In the genomic region with DNA sequence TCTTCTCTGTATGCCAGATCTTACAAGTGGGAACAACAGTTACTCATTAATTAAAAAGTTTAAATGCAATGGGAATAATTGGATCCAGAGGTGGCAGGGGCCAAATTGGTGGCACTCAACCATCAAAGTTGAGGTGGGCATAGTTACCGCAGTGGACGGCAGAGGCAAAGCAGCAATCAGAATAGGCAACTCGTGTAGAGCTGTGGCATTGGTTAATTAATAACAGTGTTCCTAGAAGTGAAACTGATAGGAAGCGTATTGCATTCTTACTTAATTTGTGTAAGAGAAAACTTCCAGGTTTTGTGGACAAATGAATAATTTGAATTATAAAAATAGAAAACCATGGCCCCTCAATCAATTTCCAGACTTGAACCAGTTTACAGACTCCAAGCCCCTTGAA, we compare ENCODE assay signal across 1 cellular context.
TF ChIP-seq lines count a peak whose summit lies in the region.

No MANE protein-coding gene starts in this region.

TF ChIP-seq in HepG2, 621 proteins besides CTCF, POLR2A, EP300 and RAD21 (continued from another document):
- TF ChIP-seq, protein P1, sequence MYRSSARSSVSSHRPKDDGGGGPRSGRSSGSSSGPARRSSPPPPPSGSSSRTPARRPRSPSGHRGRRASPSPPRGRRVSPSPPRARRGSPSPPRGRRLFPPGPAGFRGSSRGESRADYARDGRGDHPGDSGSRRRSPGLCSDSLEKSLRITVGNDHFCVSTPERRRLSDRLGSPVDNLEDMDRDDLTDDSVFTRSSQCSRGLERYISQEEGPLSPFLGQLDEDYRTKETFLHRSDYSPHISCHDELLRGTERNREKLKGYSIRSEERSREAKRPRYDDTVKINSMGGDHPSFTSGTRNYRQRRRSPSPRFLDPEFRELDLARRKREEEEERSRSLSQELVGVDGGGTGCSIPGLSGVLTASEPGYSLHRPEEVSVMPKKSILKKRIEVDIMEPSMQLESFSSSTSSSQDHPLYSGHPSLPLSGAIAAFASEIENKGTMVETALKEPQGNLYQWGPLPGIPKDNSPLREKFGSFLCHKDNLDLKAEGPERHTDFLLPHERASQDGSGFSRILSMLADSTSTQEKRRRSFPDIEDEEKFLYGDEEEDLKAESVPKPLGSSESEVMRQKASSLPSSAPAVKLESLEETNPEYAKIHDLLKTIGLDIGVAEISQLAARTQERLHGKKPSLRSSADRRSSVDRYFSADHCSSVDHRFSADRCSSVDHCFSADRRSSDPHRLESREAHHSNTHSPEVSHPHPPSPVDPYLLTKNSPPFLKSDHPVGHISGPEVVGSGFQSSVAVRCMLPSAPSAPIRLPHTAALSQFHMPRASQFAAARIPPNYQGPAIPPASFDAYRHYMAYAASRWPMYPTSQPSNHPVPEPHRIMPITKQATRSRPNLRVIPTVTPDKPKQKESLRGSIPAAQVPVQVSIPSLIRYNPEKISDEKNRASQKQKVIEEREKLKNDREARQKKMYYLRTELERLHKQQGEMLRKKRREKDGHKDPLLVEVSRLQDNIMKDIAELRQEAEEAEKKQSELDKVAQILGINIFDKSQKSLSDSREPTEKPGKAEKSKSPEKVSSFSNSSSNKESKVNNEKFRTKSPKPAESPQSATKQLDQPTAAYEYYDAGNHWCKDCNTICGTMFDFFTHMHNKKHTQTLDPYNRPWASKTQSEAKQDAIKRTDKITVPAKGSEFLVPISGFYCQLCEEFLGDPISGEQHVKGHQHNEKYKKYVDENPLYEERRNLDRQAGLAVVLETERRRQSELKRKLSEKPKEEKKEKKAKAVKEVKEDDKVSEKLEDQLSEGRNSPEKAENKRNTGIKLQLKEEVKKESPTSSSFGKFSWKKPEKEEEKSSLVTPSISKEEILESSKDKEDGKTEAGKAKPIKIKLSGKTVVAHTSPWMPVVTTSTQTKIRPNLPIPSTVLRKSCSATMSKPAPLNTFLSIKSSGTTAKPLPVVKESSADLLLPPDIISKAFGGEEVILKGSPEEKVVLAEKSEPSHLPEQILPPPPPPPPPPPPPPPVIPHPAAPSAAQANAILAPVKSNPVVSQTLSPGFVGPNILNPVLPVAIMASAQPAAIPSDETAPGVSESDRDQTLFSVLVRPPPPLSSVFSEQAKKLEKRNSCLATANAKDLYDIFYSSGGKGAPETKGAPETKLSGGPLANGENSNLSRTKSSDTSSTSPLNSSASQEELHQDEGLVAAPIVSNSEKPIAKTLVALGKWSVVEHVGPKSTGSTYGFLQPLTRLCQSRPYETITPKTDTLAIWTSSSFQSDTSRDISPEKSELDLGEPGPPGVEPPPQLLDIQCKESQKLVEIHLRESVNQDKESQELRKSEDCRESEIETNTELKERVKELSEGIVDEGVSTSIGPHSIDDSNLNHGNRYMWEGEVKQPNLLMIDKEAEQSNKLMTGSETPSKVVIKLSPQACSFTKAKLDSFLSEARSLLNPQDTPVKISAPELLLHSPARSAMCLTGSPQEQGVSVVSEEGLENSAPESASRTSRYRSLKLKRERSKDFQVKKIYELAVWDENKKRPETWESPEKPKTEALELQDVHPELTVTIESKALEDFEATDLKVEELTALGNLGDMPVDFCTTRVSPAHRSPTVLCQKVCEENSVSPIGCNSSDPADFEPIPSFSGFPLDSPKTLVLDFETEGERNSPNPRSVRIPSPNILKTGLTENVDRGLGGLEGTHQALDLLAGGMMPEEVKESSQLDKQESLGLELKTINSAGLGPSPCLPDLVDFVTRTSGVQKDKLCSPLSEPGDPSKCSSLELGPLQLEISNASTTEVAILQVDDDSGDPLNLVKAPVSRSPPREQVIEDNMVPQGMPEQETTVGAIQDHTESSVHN (CRISPR knock-in tag; IDR thresholded peaks at IDR 0.05): no peak
- TF ChIP-seq SMAD3 (CRISPR knock-in tag; IDR thresholded peaks at IDR 0.05) (no peak), ZNF18 (CRISPR knock-in tag; IDR thresholded peaks at IDR 0.05; ENCODE audit: insufficient replicate concordance) (no peak), IRF1 (CRISPR knock-in tag; IDR thresholded peaks at IDR 0.05; ENCODE audit: low read depth) (no peak), ZFX (CRISPR knock-in tag; IDR thresholded peaks at IDR 0.05; ENCODE audit: low read depth) (no peak), ZBTB10 (CRISPR knock-in tag; IDR thresholded peaks at IDR 0.05; ENCODE audit: borderline replicate concordance) (no peak), SOX6 (IDR thresholded peaks at IDR 0.05) (no peak), SOX6 (CRISPR knock-in tag; IDR thresholded peaks at IDR 0.05) (no peak)
TF ChIP-seq in HepG2: peak in this region for 0.
